Comparison of ENCODE assay signal across 18 cellular contexts in the genomic region with DNA sequence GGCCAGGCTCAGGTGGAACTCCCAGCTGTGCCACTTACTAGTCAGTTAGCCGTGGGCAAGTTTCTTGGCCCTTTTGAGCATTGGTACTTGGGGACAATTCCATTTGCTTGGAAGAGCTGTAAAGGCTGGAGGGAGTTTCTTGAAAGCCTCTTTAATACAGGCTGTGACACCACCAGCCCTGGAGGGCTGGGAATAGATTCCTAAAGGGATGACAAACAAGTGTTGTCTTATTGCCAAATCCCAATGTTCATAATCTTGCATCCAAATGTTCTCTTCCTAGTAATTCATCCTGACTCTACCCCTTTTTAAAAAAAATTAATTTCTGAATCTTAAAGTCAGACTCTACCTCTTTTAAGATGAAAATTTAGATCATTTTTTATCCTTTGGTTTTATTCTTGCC.
"Had no signal": no experiment of that assay in that cellular context is flagged by ENCODE, and none has a peak within 500 bp of the region (broad histone marks: within the 10 kb centered on the region; RNA-seq: fewer than 3 reads in every experiment).

No MANE protein-coding gene starts in this region.

- H3K27ac ChIP-seq: coronary artery, left lung, psoas muscle, right lobe of liver, testis, transverse colon had no signal

- DNase-seq: effector CD4-positive, alpha-beta T cell; endodermal cell; immature natural killer cell; left lung; mesendoderm; naive thymus-derived CD4-positive, alpha-beta T cell; nephron progenitor cell; psoas muscle; retina; right lobe of liver; stimulated activated CD4-positive, alpha-beta T cell treated with anti-CD3 and anti-CD28 coated beads, Interleukin-4, amount 100 ng/mL, for 1 hour; stimulated activated CD8-positive, alpha-beta memory T cell treated with anti-CD3 and anti-CD28 coated beads, Interleukin-4, amount 100 ng/mL, for 48 hours; testis; transverse colon had no signal

- ATAC-seq: esophagus mucosa; left lung; naive thymus-derived CD4-positive, alpha-beta T cell; psoas muscle; right lobe of liver; stimulated activated effector memory CD8-positive, alpha-beta T cell treated with anti-CD3 and anti-CD28 coated beads, Interleukin-12 subunit alpha, Interleukin-12 subunit beta, amount 100 ng/mL, for 72 hours had no signal

- H3K27me3 ChIP-seq: left lung, right lobe of liver, testis, transverse colon had no signal

- H3K4me3 ChIP-seq: coronary artery, left lung, lung, psoas muscle, right lobe of liver, testis, transverse colon had no signal

- H3K9me3 ChIP-seq: left lung, psoas muscle, right lobe of liver, testis, transverse colon had no signal

- H3K4me1 ChIP-seq: psoas muscle, right lobe of liver, testis, transverse colon had no signal
